Comparison of ENCODE assay signal across 8 cellular contexts in genomic region chr1:112715264-112716053, GRCh38. TPM values are rescaled to one million over a fixed set of nuclear protein-coding genes. Genes with fewer than 3 reads are reported as not detected.
DNase-seq lines count a peak whose midpoint lies in the region; ATAC-seq and TF ChIP-seq lines count a peak whose summit lies in the region.

PPM1J (minus strand) TSS chr1:112715332; CDS start chr1:112715301, 31 bp downstream.

- in situ Hi-C loops in GM13976 (cut with MboI; ENCODE audit: low sequenced_read_pairs, unreplicated experiment) = loop anchor here (5.0 to 25.0 kb wide), 2 partner anchors 92 to 322 kb away; no protein-coding TSS in a partner anchor

- ATAC-seq in HG02759 (IDR thresholded peaks at IDR 0.05; ENCODE audit: unreplicated experiment) (peak; percentile 81), T-helper 17 cell (peak; percentile 87), right cardiac atrium (peak; percentile 92)

- H3K4me3 ChIP-seq in right cardiac atrium (ENCODE audit: low read length) = peak within 1 kb of the TSS; percentile 69

- H3K27ac Mint-ChIP-seq in T-helper 17 cell = peak within 1 kb of the TSS; percentile 72

- H3K4me3 Mint-ChIP-seq in T-helper 17 cell = peak within 1 kb of the TSS; percentile 96

- H3K4me1 Mint-ChIP-seq in T-helper 17 cell = peaks cover 17% of the 10 kb centered on the region

- TF ChIP-seq CTCF in GM13976 (IDR thresholded peaks at IDR 0.05; ENCODE audit: borderline replicate concordance, control extremely low read depth, extremely low read depth, insufficient read depth, missing control alignments) = no peak

- no peaks in the 10 kb centered on the region for H3K27me3 ChIP-seq in right cardiac atrium (ENCODE audit: control insufficient read depth, insufficient read depth)

- H3K27me3 Mint-ChIP-seq in T-helper 17 cell = peaks cover 15% of the 10 kb centered on the region

- H3K9me3 ChIP-seq in T-helper 17 cell (ENCODE audit: control insufficient read depth, low read length, poor library complexity, severe bottlenecking) (no peaks in the 10 kb centered on the region), right cardiac atrium (ENCODE audit: control insufficient read depth, low read length) (no peaks in the 10 kb centered on the region)

- peak; percentile 98 for DNase-seq in GM13976 (ENCODE audit: low spot score)
- DNase-seq in NCI-H128 (lab: John Stamatoyannopoulos, UW; ENCODE audit: unreplicated experiment) = peak; percentile 64
- peak; percentile 92 to 97 (median 96) for DNase-seq in T-helper 17 cell
- DNase-seq in amygdala (lab: John Stamatoyannopoulos, UW) = peak in 54 of 56 donors; percentile 30 to 93 (median 72)
- peak; percentile 99 to 100 (median 100) for DNase-seq in right cardiac atrium
- DNase-seq in pulmonary artery endothelial cell (ENCODE audit: low read depth, low spot score) = peak; percentile 76
- DNase-seq in ureter (ENCODE audit: low spot score) = peak; percentile 97

- intact Hi-C loops in right cardiac atrium (cut with DNase I) = loop anchor here in 3 of 4 donors (2.0 to 10.0 kb wide), 4 partner anchors 87 to 329 kb away; no protein-coding TSS in a partner anchor

- no peaks in the 10 kb centered on the region for H3K36me3 Mint-ChIP-seq in T-helper 17 cell (ENCODE audit: low read depth)

- H3K4me1 ChIP-seq in right cardiac atrium (ENCODE audit: control insufficient read depth, insufficient read depth, low read length) = no peaks in the 10 kb centered on the region

- H3K27ac ChIP-seq in right cardiac atrium (ENCODE audit: low read length) = peak within 1 kb of the TSS; percentile 32

- under 1% methylated on average over 51 of the region's 51 CpGs for WGBS in right cardiac atrium

RNA-seq across cellular contexts. Expression of gene PPM1J, which starts in this region (rescaled TPM):
- total RNA-seq in T-helper 17 cell (under 1 TPM; 0.20 to 0.42 TPM), right cardiac atrium (1 to 10 TPM; 5.5 to 9.0 (median 6.3) TPM), pulmonary artery endothelial cell (0.81 and 1.8 TPM in 2 replicates), ureter (0.94 TPM)
- 6.4 TPM for polyA plus RNA-seq in right cardiac atrium

Comparison
In these comparisons a context has a peak if more than half of its experiments do, and no peak if none do; other contexts are left out.
1. Peak in every context shown above with its lines: DNase-seq, ATAC-seq, H3K4me3 ChIP-seq and H3K27ac ChIP-seq.
2. Peak in DNase-seq and ATAC-seq in T-helper 17 cell; RNA of the gene not detected or under 1 TPM.
3. Peak in DNase-seq in ureter; RNA of the gene not detected or under 1 TPM.